In the genomic region with DNA sequence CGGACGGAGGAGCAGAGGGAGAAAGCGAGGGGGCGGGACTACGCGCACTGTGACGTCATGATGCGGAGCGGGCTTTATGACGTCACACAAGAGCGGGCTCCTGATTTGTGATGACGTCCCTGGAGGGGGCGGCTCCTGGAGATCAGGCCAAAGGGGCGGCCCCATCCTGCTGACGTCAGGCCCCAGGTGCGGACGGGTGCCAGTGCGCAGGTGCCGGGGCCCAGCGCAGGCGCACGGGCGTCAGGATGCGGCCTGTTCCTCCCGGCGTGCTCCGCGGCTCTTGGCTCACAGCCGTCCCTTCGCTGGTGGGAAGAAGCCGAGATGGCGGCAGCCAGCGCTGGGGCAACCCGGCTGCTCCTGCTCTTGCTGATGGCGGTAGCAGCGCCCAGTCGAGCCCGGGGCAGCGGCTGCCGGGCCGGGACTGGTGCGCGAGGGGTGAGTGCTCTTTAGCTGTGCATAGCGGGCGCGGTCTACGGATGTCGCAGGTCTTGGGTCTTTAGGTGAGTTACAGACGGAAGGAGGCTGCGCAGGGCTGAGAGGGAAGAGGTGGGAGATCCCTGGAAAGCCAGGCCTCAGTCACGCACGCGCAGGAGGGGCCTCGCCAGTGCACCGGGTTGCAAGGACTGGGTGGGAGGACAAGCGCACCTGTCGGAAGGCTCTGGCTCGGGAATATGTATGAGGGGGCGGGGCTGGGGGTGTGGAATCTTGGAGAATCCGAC, we compare ENCODE assay signal across 8 cellular contexts. TPM values are rescaled to one million over a fixed set of nuclear protein-coding genes. Genes with fewer than 3 reads are reported as not detected.
DNase-seq lines count a peak whose midpoint lies in the region; ATAC-seq and TF ChIP-seq lines count a peak whose summit lies in the region.

A gene (plus strand): TSS at position 284 of the 719 bp plus-strand sequence. CDS start 38 bp downstream, at position 322.
A gene (minus strand): TSS at position 625 of the 719 bp plus-strand sequence. CDS start 460 bp downstream, at position 165.

- H3K27ac ChIP-seq in CD4-positive, alpha-beta T cell (ENCODE audit: low read depth, low read length), result peak within 1 kb of the TSS; percentile 73
- peak within 1 kb of the TSS; percentile 66 for H3K27ac ChIP-seq in epithelial cell of prostate

- peaks cover 44% of the 10 kb centered on the region for H3K36me3 Mint-ChIP-seq in CD4-positive, alpha-beta T cell (ENCODE audit: low read depth)

- H3K9me3 ChIP-seq in CD4-positive, alpha-beta T cell (ENCODE audit: control insufficient read depth, low read length), result no peaks in the 10 kb centered on the region

- peak; percentile 81 to 95 (median 90) for DNase-seq in CD4-positive, alpha-beta T cell
- DNase-seq in HS-27A (ENCODE audit: low read depth), result peak; percentile 50
- DNase-seq in NOMO-1 treated with dmso at 0.1 percent for 144 hours (lab: John Stamatoyannopoulos, UW; ENCODE audit: unreplicated experiment), result peak; percentile 76
- peak; percentile 91 for DNase-seq in activated T-cell treated with anti-CD3 and anti-CD28 coated beads for 24 hours (ENCODE audit: low read depth)
- peak; percentile 85 for DNase-seq in epithelial cell of prostate (ENCODE audit: low read depth, low spot score)
- DNase-seq in mucosa of gallbladder (ENCODE audit: low spot score), result peak; percentile 92
- peak; percentile 66 to 86 for DNase-seq in stimulated activated CD8-positive, alpha-beta memory T cell treated with anti-CD3 and anti-CD28 coated beads, Interleukin-4, amount 100 ng/mL, for 1 hour (ENCODE audit: low read depth in 2 of 2, low spot score in 1 of 2)

- POLR2A ChIA-PET in CD4-positive, alpha-beta T cell (lab: Charles Lee), result interaction anchor here (0.9 to 1.1 kb wide), 3 partner anchors 100 to 119 kb away, joined by 3 to 12 read pairs (median 4); a partner anchor contains a TSS

- H3K4me3 Mint-ChIP-seq in CD4-positive, alpha-beta T cell, result peak within 1 kb of the TSS; percentile 95

- no peak for TF ChIP-seq CTCF in CD4-positive, alpha-beta T cell (IDR thresholded peaks at IDR 0.05)

- no peaks in the 10 kb centered on the region for H3K9me3 Mint-ChIP-seq in CD4-positive, alpha-beta T cell

- H3K4me1 Mint-ChIP-seq in CD4-positive, alpha-beta T cell (ENCODE audit: low read depth), result peaks cover 22% of the 10 kb centered on the region

- H3K27me3 ChIP-seq in CD4-positive, alpha-beta T cell (ENCODE audit: control insufficient read depth, insufficient read depth, low read length), result no peaks in the 10 kb centered on the region

- intact Hi-C loops in CD4-positive, alpha-beta T cell (cut with DNase I, micrococcal nuclease), result loop anchor here (1.0 to 5.0 kb wide), 3 partner anchors 35 to 109 kb away; a partner anchor contains a TSS

- CTCF ChIA-PET in CD4-positive, alpha-beta T cell (lab: Charles Lee), result no interaction called here

- peak; percentile 95 for ATAC-seq in CD4-positive, alpha-beta T cell (ENCODE audit: poor library complexity)
- ATAC-seq in GM19463 (IDR thresholded peaks at IDR 0.05; ENCODE audit: unreplicated experiment), result peak; percentile 86

- no peaks in the 10 kb centered on the region for H3K27me3 Mint-ChIP-seq in CD4-positive, alpha-beta T cell

- H3K27ac Mint-ChIP-seq in CD4-positive, alpha-beta T cell, result peak within 1 kb of the TSS; percentile 95

RNA-seq across cellular contexts. Expression of the first gene that starts in this region (rescaled TPM):
- 10 to 100 TPM; 80.0 to 80.3 TPM for total RNA-seq in CD4-positive, alpha-beta T cell
- 182 TPM for total RNA-seq in mucosa of gallbladder

RNA-seq across cellular contexts. Expression of the second gene that starts in this region (rescaled TPM):
- under 1 TPM in 1 of 2 experiments, not detected in 1; 0.50 TPM for total RNA-seq in CD4-positive, alpha-beta T cell
- total RNA-seq in mucosa of gallbladder, result 5.0 TPM

Comparison
In these comparisons a context has a peak if more than half of its experiments do, and no peak if none do; other contexts are left out.
1. Peak in every context shown above with its lines: DNase-seq, ATAC-seq and H3K27ac ChIP-seq.